In genomic region chr17:63827801-63828221, GRCh38 we compare ENCODE assay signal across 1 cellular context.
TF ChIP-seq lines count a peak whose summit lies in the region.

No MANE protein-coding gene starts in this region.

TF ChIP-seq in HepG2, 621 proteins besides CTCF, POLR2A, EP300 and RAD21 (continues in another document):
- TF ChIP-seq ARNT2 (CRISPR knock-in tag; IDR thresholded peaks at IDR 0.05; ENCODE audit: low read depth) (0 out of 2 replicates have a peak, but pooled peaks have one; percentile 5), MZF1 (CRISPR knock-in tag; IDR thresholded peaks at IDR 0.05; ENCODE audit: borderline replicate concordance) (no peak), KDM5B (CRISPR knock-in tag; IDR thresholded peaks at IDR 0.05; ENCODE audit: borderline replicate concordance) (0 out of 2 replicates have a peak, but pooled peaks have one; percentile 7), FOXM1 (CRISPR knock-in tag; IDR thresholded peaks at IDR 0.05) (no peak), TAF15 (IDR thresholded peaks at IDR 0.05; ENCODE audit: low read depth, low read length, poor library complexity, severe bottlenecking) (no peak), NPAS2 (CRISPR knock-in tag; IDR thresholded peaks at IDR 0.05; ENCODE audit: borderline replicate concordance) (no peak), ZNF782 (CRISPR knock-in tag; IDR thresholded peaks at IDR 0.05; ENCODE audit: borderline replicate concordance) (0 out of 2 replicates have a peak, but pooled peaks have one; percentile 22), ZNF629 (CRISPR knock-in tag; conservative IDR thresholded peaks at IDR 0.05) (0 out of 2 replicates have a peak, but pooled peaks have one; percentile 0), SMAD9 (CRISPR knock-in tag; IDR thresholded peaks at IDR 0.05) (no peak), HES4 (CRISPR knock-in tag; IDR thresholded peaks at IDR 0.05; ENCODE audit: borderline replicate concordance) (peak; percentile 78), SIX1 (CRISPR knock-in tag; IDR thresholded peaks at IDR 0.05; ENCODE audit: borderline replicate concordance) (no peak), ZBTB44 (CRISPR knock-in tag; IDR thresholded peaks at IDR 0.05) (no peak), DBP (CRISPR knock-in tag; IDR thresholded peaks at IDR 0.05; ENCODE audit: not compliant biosample characterization) (no peak), ZNF777 (CRISPR knock-in tag; IDR thresholded peaks at IDR 0.05) (0 out of 2 replicates have a peak, but pooled peaks have one; percentile 2), RFX3 (CRISPR knock-in tag; IDR thresholded peaks at IDR 0.05) (no peak), ISL2 (CRISPR knock-in tag; IDR thresholded peaks at IDR 0.05) (0 out of 2 replicates have a peak, but pooled peaks have one; percentile 4), PRDM15 (CRISPR knock-in tag; IDR thresholded peaks at IDR 0.05) (peak; percentile 10; the same call in 1 of the 2 replicates), HMG20B (CRISPR knock-in tag; conservative IDR thresholded peaks at IDR 0.05) (no peak), ZNF710 (CRISPR knock-in tag; IDR thresholded peaks at IDR 0.05; ENCODE audit: borderline replicate concordance) (peak; percentile 17; the same call in 1 of the 2 replicates), MTERF4 (CRISPR knock-in tag; IDR thresholded peaks at IDR 0.05) (peak; percentile 72; the same call in 1 of the 2 replicates), AHR (CRISPR knock-in tag; IDR thresholded peaks at IDR 0.05) (0 out of 2 replicates have a peak, but pooled peaks have one; percentile 10), ZNF766 (CRISPR knock-in tag; IDR thresholded peaks at IDR 0.05; ENCODE audit: borderline replicate concordance) (0 out of 2 replicates have a peak, but pooled peaks have one; percentile 17), NR0B2 (CRISPR knock-in tag; IDR thresholded peaks at IDR 0.05) (0 out of 2 replicates have a peak, but pooled peaks have one; percentile 10), KDM5A (IDR thresholded peaks at IDR 0.05; ENCODE audit: borderline replicate concordance, low read length) (no peak; the same call in 1 of the 2 replicates), SP2 (CRISPR knock-in tag; IDR thresholded peaks at IDR 0.05) (no peak), SMARCE1 (IDR thresholded peaks at IDR 0.05; ENCODE audit: borderline replicate concordance) (no peak), TBL1XR1 (IDR thresholded peaks at IDR 0.05; ENCODE audit: borderline replicate concordance, low read length, partially characterized antibody) (no peak), ZNF253 (CRISPR knock-in tag; IDR thresholded peaks at IDR 0.05; ENCODE audit: borderline replicate concordance) (no peak), TP53 (CRISPR knock-in tag; conservative IDR thresholded peaks at IDR 0.05) (peak; percentile 28; the same call in 1 of the 2 replicates), ZFX (CRISPR knock-in tag; IDR thresholded peaks at IDR 0.05; ENCODE audit: low read depth) (no peak), ZNF619 (CRISPR knock-in tag; IDR thresholded peaks at IDR 0.05) (no peak), ZNF205 (CRISPR knock-in tag; IDR thresholded peaks at IDR 0.05) (0 out of 2 replicates have a peak, but pooled peaks have one; percentile 6)
- TF ChIP-seq, protein P1, sequence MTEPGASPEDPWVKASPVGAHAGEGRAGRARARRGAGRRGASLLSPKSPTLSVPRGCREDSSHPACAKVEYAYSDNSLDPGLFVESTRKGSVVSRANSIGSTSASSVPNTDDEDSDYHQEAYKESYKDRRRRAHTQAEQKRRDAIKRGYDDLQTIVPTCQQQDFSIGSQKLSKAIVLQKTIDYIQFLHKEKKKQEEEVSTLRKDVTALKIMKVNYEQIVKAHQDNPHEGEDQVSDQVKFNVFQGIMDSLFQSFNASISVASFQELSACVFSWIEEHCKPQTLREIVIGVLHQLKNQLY (CRISPR knock-in tag; IDR thresholded peaks at IDR 0.05): no peak
- TF ChIP-seq, protein P2, sequence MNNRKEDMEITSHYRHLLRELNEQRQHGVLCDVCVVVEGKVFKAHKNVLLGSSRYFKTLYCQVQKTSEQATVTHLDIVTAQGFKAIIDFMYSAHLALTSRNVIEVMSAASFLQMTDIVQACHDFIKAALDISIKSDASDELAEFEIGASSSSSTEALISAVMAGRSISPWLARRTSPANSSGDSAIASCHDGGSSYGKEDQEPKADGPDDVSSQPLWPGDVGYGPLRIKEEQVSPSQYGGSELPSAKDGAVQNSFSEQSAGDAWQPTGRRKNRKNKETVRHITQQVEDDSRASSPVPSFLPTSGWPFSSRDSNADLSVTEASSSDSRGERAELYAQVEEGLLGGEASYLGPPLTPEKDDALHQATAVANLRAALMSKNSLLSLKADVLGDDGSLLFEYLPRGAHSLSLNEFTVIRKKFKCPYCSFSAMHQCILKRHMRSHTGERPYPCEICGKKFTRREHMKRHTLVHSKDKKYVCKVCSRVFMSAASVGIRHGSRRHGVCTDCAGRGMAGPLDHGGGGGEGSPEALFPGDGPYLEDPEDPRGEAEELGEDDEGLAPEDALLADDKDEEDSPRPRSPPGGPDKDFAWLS (CRISPR knock-in tag; IDR thresholded peaks at IDR 0.05; ENCODE audit: borderline replicate concordance): no peak
- TF ChIP-seq, protein P3, sequence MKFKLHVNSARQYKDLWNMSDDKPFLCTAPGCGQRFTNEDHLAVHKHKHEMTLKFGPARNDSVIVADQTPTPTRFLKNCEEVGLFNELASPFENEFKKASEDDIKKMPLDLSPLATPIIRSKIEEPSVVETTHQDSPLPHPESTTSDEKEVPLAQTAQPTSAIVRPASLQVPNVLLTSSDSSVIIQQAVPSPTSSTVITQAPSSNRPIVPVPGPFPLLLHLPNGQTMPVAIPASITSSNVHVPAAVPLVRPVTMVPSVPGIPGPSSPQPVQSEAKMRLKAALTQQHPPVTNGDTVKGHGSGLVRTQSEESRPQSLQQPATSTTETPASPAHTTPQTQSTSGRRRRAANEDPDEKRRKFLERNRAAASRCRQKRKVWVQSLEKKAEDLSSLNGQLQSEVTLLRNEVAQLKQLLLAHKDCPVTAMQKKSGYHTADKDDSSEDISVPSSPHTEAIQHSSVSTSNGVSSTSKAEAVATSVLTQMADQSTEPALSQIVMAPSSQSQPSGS (CRISPR knock-in tag; IDR thresholded peaks at IDR 0.05): no peak
- TF ChIP-seq, protein P4, sequence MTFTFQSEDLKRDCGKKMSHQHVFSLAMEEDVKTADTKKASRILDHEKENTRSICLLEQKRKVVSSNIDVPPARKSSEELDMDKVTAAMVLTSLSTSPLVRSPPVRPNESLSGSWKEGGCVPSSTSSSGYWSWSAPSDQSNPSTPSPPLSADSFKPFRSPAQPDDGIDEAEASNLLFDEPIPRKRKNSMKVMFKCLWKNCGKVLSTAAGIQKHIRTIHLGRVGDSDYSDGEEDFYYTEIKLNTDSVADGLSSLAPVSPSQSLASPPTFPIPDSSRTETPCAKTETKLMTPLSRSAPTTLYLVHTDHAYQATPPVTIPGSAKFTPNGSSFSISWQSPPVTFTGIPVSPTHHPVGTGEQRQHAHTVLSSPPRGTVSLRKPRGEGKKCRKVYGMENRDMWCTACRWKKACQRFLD (CRISPR knock-in tag; IDR thresholded peaks at IDR 0.05; ENCODE audit: borderline replicate concordance): no peak
- TF ChIP-seq, protein P5, sequence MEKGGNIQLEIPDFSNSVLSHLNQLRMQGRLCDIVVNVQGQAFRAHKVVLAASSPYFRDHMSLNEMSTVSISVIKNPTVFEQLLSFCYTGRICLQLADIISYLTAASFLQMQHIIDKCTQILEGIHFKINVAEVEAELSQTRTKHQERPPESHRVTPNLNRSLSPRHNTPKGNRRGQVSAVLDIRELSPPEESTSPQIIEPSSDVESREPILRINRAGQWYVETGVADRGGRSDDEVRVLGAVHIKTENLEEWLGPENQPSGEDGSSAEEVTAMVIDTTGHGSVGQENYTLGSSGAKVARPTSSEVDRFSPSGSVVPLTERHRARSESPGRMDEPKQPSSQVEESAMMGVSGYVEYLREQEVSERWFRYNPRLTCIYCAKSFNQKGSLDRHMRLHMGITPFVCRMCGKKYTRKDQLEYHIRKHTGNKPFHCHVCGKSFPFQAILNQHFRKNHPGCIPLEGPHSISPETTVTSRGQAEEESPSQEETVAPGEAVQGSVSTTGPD (CRISPR knock-in tag; IDR thresholded peaks at IDR 0.05): 0 out of 2 replicates have a peak, but pooled peaks have one; percentile 35
- TF ChIP-seq, protein P6, sequence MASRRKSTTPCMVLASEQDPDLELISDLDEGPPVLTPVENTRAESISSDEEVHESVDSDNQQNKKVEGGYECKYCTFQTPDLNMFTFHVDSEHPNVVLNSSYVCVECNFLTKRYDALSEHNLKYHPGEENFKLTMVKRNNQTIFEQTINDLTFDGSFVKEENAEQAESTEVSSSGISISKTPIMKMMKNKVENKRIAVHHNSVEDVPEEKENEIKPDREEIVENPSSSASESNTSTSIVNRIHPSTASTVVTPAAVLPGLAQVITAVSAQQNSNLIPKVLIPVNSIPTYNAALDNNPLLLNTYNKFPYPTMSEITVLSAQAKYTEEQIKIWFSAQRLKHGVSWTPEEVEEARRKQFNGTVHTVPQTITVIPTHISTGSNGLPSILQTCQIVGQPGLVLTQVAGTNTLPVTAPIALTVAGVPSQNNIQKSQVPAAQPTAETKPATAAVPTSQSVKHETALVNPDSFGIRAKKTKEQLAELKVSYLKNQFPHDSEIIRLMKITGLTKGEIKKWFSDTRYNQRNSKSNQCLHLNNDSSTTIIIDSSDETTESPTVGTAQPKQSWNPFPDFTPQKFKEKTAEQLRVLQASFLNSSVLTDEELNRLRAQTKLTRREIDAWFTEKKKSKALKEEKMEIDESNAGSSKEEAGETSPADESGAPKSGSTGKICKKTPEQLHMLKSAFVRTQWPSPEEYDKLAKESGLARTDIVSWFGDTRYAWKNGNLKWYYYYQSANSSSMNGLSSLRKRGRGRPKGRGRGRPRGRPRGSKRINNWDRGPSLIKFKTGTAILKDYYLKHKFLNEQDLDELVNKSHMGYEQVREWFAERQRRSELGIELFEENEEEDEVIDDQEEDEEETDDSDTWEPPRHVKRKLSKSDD (CRISPR knock-in tag; IDR thresholded peaks at IDR 0.05; ENCODE audit: low read depth): peak; percentile 4; the same call in 1 of the 2 replicates
